27 cellular contexts compared by ENCODE assay signal in the genomic region with DNA sequence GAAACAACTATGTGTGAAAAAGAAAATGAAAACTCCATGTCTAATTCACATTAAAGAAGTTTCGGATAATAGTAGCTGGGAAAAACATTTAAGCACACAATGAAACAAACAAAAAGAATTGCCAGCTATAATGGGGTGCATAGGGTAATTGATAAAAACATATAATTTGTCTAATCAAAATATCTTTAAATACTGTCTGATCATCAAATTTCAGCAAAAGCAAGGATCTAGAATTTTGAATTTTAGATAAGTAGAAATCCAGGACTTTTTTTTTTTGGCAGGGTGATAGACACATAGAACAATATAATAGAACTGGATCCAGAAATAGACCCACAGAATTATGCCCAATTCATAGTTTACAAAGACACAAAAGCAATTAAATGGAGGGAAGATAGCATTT.
"Had no signal": no experiment of that assay in that cellular context is flagged by ENCODE, and none has a peak within 500 bp of the region (broad histone marks: within the 10 kb centered on the region; RNA-seq: fewer than 3 reads in every experiment).

No MANE protein-coding gene starts in this region.

- H3K36me3 ChIP-seq: stomach, suprapubic skin, thoracic aorta, thyroid gland, tibial artery, tibial nerve, transverse colon, upper lobe of left lung, upper lobe of right lung, uterus, vagina had no signal

- H3K9me3 ChIP-seq: suprapubic skin, testis, thoracic aorta, thyroid gland, tibial artery, tibial nerve, transverse colon, upper lobe of left lung, upper lobe of right lung, uterus, vagina had no signal

- H3K4me3 ChIP-seq: stomach, suprapubic skin, testis, thoracic aorta, thyroid gland, tibial artery, tibial nerve, transverse colon, upper lobe of left lung, upper lobe of right lung, uterus, vagina had no signal

- H3K27ac ChIP-seq: stomach, suprapubic skin, testis, thoracic aorta, thyroid gland, tibial artery, tibial nerve, transverse colon, upper lobe of left lung, upper lobe of right lung, uterus, vagina had no signal

- DNase-seq: stimulated activated CD4-positive, alpha-beta T cell treated with anti-CD3 and anti-CD28 coated beads, Interleukin-2, amount 100 ng/mL, for 48 hours; stimulated activated CD4-positive, alpha-beta T cell treated with anti-CD3 and anti-CD28 coated beads, Interleukin-4, amount 100 ng/mL, for 1 hour; stimulated activated CD4-positive, alpha-beta T cell treated with anti-CD3 and anti-CD28 coated beads, Interleukin-4, amount 100 ng/mL, for 24 hours; stimulated activated CD4-positive, alpha-beta T cell treated with anti-CD3 and anti-CD28 coated beads, Interleukin-4, amount 100 ng/mL, for 4 hours; stimulated activated CD8-positive, alpha-beta memory T cell treated with anti-CD3 and anti-CD28 coated beads, Interleukin-4, amount 100 ng/mL, for 48 hours; stimulated activated naive B cell treated with anti-CD40 and anti-IgM and Interleukin-4, amounts not matched to agents 10 μg/mL and 1 μg/mL and 100 μg/mL, for 72 hours; stimulated activated naive CD4-positive, alpha-beta T cell; stimulated activated naive CD4-positive, alpha-beta T cell treated with Interleukin-2 at 50 U/mL for 16 hours; stimulated activated naive CD8-positive, alpha-beta T cell treated with anti-CD3 and anti-CD28 coated beads, Interleukin-15, amount 100 ng/mL, for 72 hours; stimulated activated naive CD8-positive, alpha-beta T cell treated with anti-CD3 and anti-CD28 coated beads, Interleukin-15, Interleukin-2, amounts not matched to agents 100 U/mL and 50 U/mL, for 24 hours; stomach; substantia nigra; testis; thyroid gland; tibial artery; transverse colon; trophoblast cell; upper lobe of left lung; upper lobe of right lung; uterus had no signal

- H3K4me1 ChIP-seq: stomach, suprapubic skin, testis, thyroid gland, tibial artery, tibial nerve, transverse colon, upper lobe of left lung, upper lobe of right lung, uterus, vagina had no signal

- FAIRE-seq: urothelium cell line had no signal

- ATAC-seq: stimulated activated effector memory CD8-positive, alpha-beta T cell treated with anti-CD3 and anti-CD28 coated beads, Interleukin-12 subunit alpha, Interleukin-12 subunit beta, amount 100 ng/mL, for 72 hours; stimulated activated memory B cell treated with anti-CD40 and anti-IgM and Interleukin-4, amounts not matched to agents 10 μg/mL and 1 μg/mL and 100 μg/mL, for 72 hours; stimulated activated naive B cell treated with anti-CD40 and anti-IgM and Interleukin-4, amounts not matched to agents 10 μg/mL and 1 μg/mL and 100 μg/mL, for 72 hours; stimulated activated naive CD8-positive, alpha-beta T cell treated with anti-CD3 and anti-CD28 coated beads, Interleukin-15, amount 100 ng/mL, for 72 hours; stimulated activated naive CD8-positive, alpha-beta T cell treated with anti-CD3 and anti-CD28 coated beads, Interleukin-15, Interleukin-2, amounts not matched to agents 100 U/mL and 50 U/mL, for 24 hours; upper lobe of right lung had no signal

- H3K27me3 ChIP-seq: stomach, suprapubic skin, testis, thyroid gland, tibial artery, tibial nerve, transverse colon, upper lobe of left lung, upper lobe of right lung, uterus, vagina had no signal
